Comparison of ENCODE assay signal across 1 cellular context in the genomic region with DNA sequence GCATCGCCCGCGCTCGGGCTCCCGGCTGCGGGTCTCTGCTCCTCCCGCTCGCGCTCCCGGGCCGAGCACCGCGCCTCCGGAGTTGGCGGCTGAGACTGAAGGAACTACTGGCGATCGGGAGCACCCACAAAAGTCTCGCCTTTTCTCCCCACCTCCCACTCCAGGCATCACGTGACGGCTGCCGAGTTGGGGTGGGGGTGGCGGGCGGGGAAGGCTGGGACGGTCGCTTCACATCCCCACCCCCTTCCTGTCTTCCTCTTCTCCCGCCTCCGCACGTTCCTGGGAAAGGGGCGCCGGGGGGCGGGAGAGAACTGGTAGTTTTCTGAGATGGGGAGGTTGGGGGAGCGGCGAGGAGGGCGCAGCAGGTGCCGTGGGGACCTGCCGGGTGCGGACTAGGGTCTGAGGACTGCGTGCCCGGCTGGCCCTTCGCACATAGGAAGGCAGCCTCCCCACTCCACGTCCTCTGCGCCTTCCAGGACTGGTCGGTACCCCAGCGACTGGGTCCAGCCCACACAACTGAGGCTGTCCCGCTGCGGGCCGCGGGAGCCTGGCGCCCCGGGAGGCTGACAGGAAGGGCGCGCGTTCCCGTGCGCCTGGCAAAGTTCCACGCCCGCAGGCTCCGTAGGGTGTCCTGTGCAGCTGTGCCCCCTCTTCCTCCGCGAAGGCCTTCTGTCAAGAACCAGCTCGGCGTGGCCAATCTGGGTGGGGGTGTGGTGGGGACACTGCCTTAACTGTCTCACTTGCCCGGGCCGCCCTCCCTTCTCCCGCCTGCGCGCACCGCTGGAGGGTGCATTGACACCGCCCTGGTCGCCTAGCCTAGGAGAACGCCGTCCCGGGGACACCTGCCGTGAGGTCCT.
TF ChIP-seq lines count a peak whose summit lies in the region.

A gene with protein sequence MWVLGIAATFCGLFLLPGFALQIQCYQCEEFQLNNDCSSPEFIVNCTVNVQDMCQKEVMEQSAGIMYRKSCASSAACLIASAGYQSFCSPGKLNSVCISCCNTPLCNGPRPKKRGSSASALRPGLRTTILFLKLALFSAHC (minus strand): TSS at position 102 of the 857 bp plus-strand sequence. CDS start 273 bp downstream, outside the sequence.

TF ChIP-seq in GM23338, 12 proteins besides CTCF, POLR2A, EP300 and RAD21 (continued from another document):
- TF ChIP-seq REST (IDR thresholded peaks at IDR 0.05; ENCODE audit: unreplicated experiment) (no peak), JUNB (IDR thresholded peaks at IDR 0.05; ENCODE audit: unreplicated experiment) (no peak), POLR2AphosphoS5 (IDR thresholded peaks at IDR 0.05; ENCODE audit: low read depth) (no peak; the same call in 1 of the 2 replicates), EZH2phosphoT487 (IDR thresholded peaks at IDR 0.05; ENCODE audit: unreplicated experiment) (no peak), ZNF114 (CRISPR knock-in tag; IDR thresholded peaks at IDR 0.05) (no peak), ZNF331 (CRISPR knock-in tag; IDR thresholded peaks at IDR 0.05; ENCODE audit: low read depth) (no peak), CREB1 (CRISPR knock-in tag; IDR thresholded peaks at IDR 0.05; ENCODE audit: low read depth) (no peak), ETS1 (IDR thresholded peaks at IDR 0.05) (no peak), STAT1 (IDR thresholded peaks at IDR 0.05; ENCODE audit: unreplicated experiment) (no peak)
